Comparison of ENCODE assay signal across 8 cellular contexts in the genomic region with DNA sequence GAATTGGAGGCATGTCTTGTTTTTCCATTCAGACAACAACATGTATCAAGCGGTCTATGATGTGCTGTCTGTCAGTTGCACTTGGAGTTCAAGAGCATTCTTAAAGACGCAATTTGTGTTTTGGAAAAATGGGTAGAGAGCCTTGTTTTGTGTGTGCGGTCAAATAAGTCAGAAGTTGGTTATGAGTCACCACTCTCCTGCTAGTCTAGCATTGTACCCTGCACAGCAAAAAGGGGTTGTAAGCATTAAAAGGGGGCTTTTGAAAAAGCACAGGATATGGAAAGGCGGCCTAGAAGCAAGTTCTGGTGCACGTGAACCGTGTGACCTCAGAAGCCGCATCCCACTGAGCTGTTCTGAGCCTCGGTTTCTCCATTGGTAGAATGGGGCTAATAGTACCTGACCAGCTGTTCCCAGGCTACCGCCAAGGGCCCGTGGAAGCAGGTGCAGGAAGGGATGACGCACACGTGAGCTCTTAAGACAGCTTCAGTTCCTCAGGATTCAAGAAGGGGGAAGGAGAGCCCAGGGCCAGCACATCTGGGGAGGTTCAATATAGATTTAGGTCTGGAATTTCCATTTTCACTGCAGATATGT.
DNase-seq lines count a peak whose midpoint lies in the region; ATAC-seq lines count a peak whose summit lies in the region.

No MANE protein-coding gene starts in this region.

- peak overlapping the region; percentile 98 for H3K27ac ChIP-seq in ACC112 (ENCODE audit: low read depth, low read length)

- peak; percentile 59 for DNase-seq in activated CD8-positive, alpha-beta memory T cell treated with anti-CD3 and anti-CD28 coated beads, Interleukin-2, amount 50 U/mL, for 1 hour (ENCODE audit: extremely low read depth)
- peak; percentile 68 for DNase-seq in glomerular visceral epithelial cell (ENCODE audit: extremely low spot score)
- DNase-seq in NCI-H446 (lab: John Stamatoyannopoulos, UW), result no peak
- DNase-seq in nucleus accumbens (lab: John Stamatoyannopoulos, UW), result no peak
- no peak for DNase-seq in NK-92 treated with Interleukin-12 subunit alpha and Interleukin-12 subunit beta, amount 100 ng/mL, for 24 hours (lab: John Stamatoyannopoulos, UW)

- H3K4me1 ChIP-seq in ACC112 (ENCODE audit: control insufficient read depth, insufficient read depth, low read length, unreplicated experiment), result peaks cover 59% of the 10 kb centered on the region

- no peaks in the 10 kb centered on the region for H3K36me3 ChIP-seq in ACC112 (ENCODE audit: insufficient read depth, low read length)

- peak overlapping the region; percentile 72 for H3K4me3 ChIP-seq in ACC112 (ENCODE audit: low read depth, low read length)

- H2AFZ ChIP-seq in ACC112 (ENCODE audit: low read length, unreplicated experiment), result no peak overlapping the region

- no peaks in the 10 kb centered on the region for H3K79me2 ChIP-seq in ACC112 (ENCODE audit: control insufficient read depth, insufficient read depth, low read length, unreplicated experiment)

- ATAC-seq in GM19025 (IDR thresholded peaks at IDR 0.05; ENCODE audit: low read depth, unreplicated experiment) (peak; percentile 41), HG03175 (IDR thresholded peaks at IDR 0.05; ENCODE audit: unreplicated experiment) (peak; percentile 39)

- no peaks in the 10 kb centered on the region for H3K27me3 ChIP-seq in ACC112 (ENCODE audit: insufficient read depth, low read length)

Comparison
In these comparisons a context has a peak if more than half of its experiments do, and no peak if none do; other contexts are left out.
1. DNase-seq: peak in activated CD8-positive, alpha-beta memory T cell treated with anti-CD3 and anti-CD28 coated beads, Interleukin-2, amount 50 U/mL, for 1 hour (single experiment) and glomerular visceral epithelial cell (single experiment); none in NCI-H446 (0 of 2), nucleus accumbens (0 of 56) and NK-92 treated with Interleukin-12 subunit alpha and Interleukin-12 subunit beta, amount 100 ng/mL, for 24 hours (single experiment).